ENCODE assay signal across 9 cellular contexts in genomic region chr5:36242534-36243144, GRCh38. TPM values are rescaled to one million over a fixed set of nuclear protein-coding genes. Genes with fewer than 3 reads are reported as not detected.
DNase-seq lines count a peak whose midpoint lies in the region; ATAC-seq and TF ChIP-seq lines count a peak whose summit lies in the region.
"Had no signal": no experiment of that assay in that cellular context is flagged by ENCODE, and none has a peak within 500 bp of the region (broad histone marks: within the 10 kb centered on the region; RNA-seq: fewer than 3 reads in every experiment).

No MANE protein-coding gene starts in this region.

- no peaks in the 10 kb centered on the region for H3K36me3 Mint-ChIP-seq in naive thymus-derived CD4-positive, alpha-beta T cell

- peak overlapping the region; percentile 84 to 95 (median 92) for H3K4me3 Mint-ChIP-seq in naive thymus-derived CD4-positive, alpha-beta T cell

- DNase-seq in GM12865 (ENCODE audit: low read depth) = peak; percentile 5
- no peak for DNase-seq in RWPE2 (ENCODE audit: low spot score)
- DNase-seq in naive thymus-derived CD4-positive, alpha-beta T cell = peak in 4 of 9 donors; percentile 3 to 25 (median 4)
- no peak for DNase-seq in GM03348 (ENCODE audit: low spot score)

- H3K9me3 Mint-ChIP-seq in naive thymus-derived CD4-positive, alpha-beta T cell = no peaks in the 10 kb centered on the region

- H3K4me1 ChIP-seq in RWPE2 (ENCODE audit: insufficient read depth, poor library complexity, severe bottlenecking) (peaks cover 22% of the 10 kb centered on the region), ectodermal cell (ENCODE audit: control insufficient read depth, insufficient read depth, low read length) (peaks cover 6% of the 10 kb centered on the region)
- peaks cover 12 to 14% of the 10 kb centered on the region in 2 donors for H3K4me1 ChIP-seq in naive thymus-derived CD4-positive, alpha-beta T cell (ENCODE audit: control insufficient read depth in 2 of 2, insufficient read depth in 2 of 2, low read length in 2 of 2)

- H3K4me3 ChIP-seq in GM12865 (ENCODE audit: low read depth, low read length) (peak overlapping the region; percentile 75), RWPE2 (ENCODE audit: severe bottlenecking) (peak overlapping the region; percentile 51), ectodermal cell (ENCODE audit: insufficient read depth, low read depth, low read length) (peak overlapping the region; percentile 13)
- peak overlapping the region; percentile 78 for H3K4me3 ChIP-seq in naive thymus-derived CD4-positive, alpha-beta T cell (ENCODE audit: low read length)

- H3K27ac ChIP-seq in RWPE2 (ENCODE audit: poor library complexity, severe bottlenecking) = peak overlapping the region; percentile 69
- H3K27ac ChIP-seq in ectodermal cell (ENCODE audit: insufficient read depth, low read depth, low read length, poor library complexity, severe bottlenecking) = peak overlapping the region; percentile 70
- peak overlapping the region; percentile 97 for H3K27ac ChIP-seq in naive thymus-derived CD4-positive, alpha-beta T cell (ENCODE audit: low read depth, low read length)

- POLR2A ChIA-PET in naive thymus-derived CD4-positive, alpha-beta T cell (lab: Charles Lee) = interaction anchor here (1.2 to 4.3 kb wide), 5 partner anchors 17 to 1313 kb away, joined by 3 to 35 read pairs (median 4); partner anchors contain the start of genes DNAJC21, LMBRD2, NIPBL and SKP2

- CTCF ChIA-PET in naive thymus-derived CD4-positive, alpha-beta T cell (lab: Charles Lee) = interaction anchor here (1.0 kb wide), 1 partner anchor 22 kb away, joined by 5 read pairs; no protein-coding TSS in a partner anchor

- H3K36me3 ChIP-seq in RWPE2 (ENCODE audit: low read depth) (no peaks in the 10 kb centered on the region), ectodermal cell (ENCODE audit: control insufficient read depth, insufficient read depth, low read length) (no peaks in the 10 kb centered on the region)
- H3K36me3 ChIP-seq in naive thymus-derived CD4-positive, alpha-beta T cell (ENCODE audit: control insufficient read depth in 2 of 3, insufficient read depth in 3 of 3, low read length in 3 of 3) = no peaks in the 10 kb centered on the region

- H3K4me1 Mint-ChIP-seq in naive thymus-derived CD4-positive, alpha-beta T cell = peaks cover 24 to 57% (median 51%) of the 10 kb centered on the region in 7 donors

- H3K27ac Mint-ChIP-seq in naive thymus-derived CD4-positive, alpha-beta T cell = peak overlapping the region; percentile 90 to 97 (median 95)

- H3K9me3 ChIP-seq in RWPE2 (ENCODE audit: severe bottlenecking) = no peaks in the 10 kb centered on the region
- no peaks in the 10 kb centered on the region for H3K9me3 ChIP-seq in ectodermal cell (ENCODE audit: control insufficient read depth, low read length)
- H3K9me3 ChIP-seq in naive thymus-derived CD4-positive, alpha-beta T cell (ENCODE audit: control insufficient read depth in 2 of 3, low read length in 3 of 3) = no peaks in the 10 kb centered on the region

- 75 to 78% methylated on average over 19 of the region's 19 CpGs for WGBS in ectodermal cell, 2 experiments

- ATAC-seq in RWPE2 (ENCODE audit: low read depth) = no peak
- no peak for ATAC-seq in naive thymus-derived CD4-positive, alpha-beta T cell
- ATAC-seq in GM21390 (IDR thresholded peaks at IDR 0.05; ENCODE audit: unreplicated experiment) = no peak
- no peak for ATAC-seq in GM18868 (IDR thresholded peaks at IDR 0.05; ENCODE audit: unreplicated experiment)
- ATAC-seq in GM21576 (IDR thresholded peaks at IDR 0.05; ENCODE audit: unreplicated experiment) = no peak

- intact Hi-C loops in naive thymus-derived CD4-positive, alpha-beta T cell (cut with micrococcal nuclease) = loop anchor here (1.0 to 10.0 kb wide), 13 partner anchors 90 to 1405 kb away; partner anchors contain the start of genes NUP155 (in 2 of the 2), TTC23L (in 2 of the 2), BRIX1 (in 1 of the 2) and DNAJC21 (in 1 of the 2)

- TF ChIP-seq CTCF in GM12865 (IDR thresholded peaks at IDR 0.05; ENCODE audit: insufficient read depth, low read depth, low read length, missing control alignments) (no peak), RWPE2 (IDR thresholded peaks at IDR 0.05; ENCODE audit: poor library complexity, severe bottlenecking) (no peak)

- H3K27me3 ChIP-seq in RWPE2 (ENCODE audit: insufficient read depth, poor library complexity, severe bottlenecking) (no peaks in the 10 kb centered on the region), ectodermal cell (ENCODE audit: control insufficient read depth, insufficient read depth, low read length, poor library complexity, severe bottlenecking) (no peaks in the 10 kb centered on the region)
- no peaks in the 10 kb centered on the region for H3K27me3 ChIP-seq in naive thymus-derived CD4-positive, alpha-beta T cell (ENCODE audit: control insufficient read depth in 2 of 2, insufficient read depth in 2 of 2, low read length in 2 of 2)

- peaks cover 0 to 9% (median 0%) of the 10 kb centered on the region in 5 donors for H3K27me3 Mint-ChIP-seq in naive thymus-derived CD4-positive, alpha-beta T cell

RNA-seq across cellular contexts. Expression of gene NADK2, which starts 0.9 kb away (rescaled TPM):
- polyA plus RNA-seq in ectodermal cell (2013, experiment 1 of 4) = 45.4 TPM
- 44.2 TPM for polyA plus RNA-seq in ectodermal cell (2013, experiment 2 of 4)
- 35.0 TPM for polyA plus RNA-seq in ectodermal cell (2013, experiment 3 of 4)
- polyA plus RNA-seq in ectodermal cell (2013, experiment 4 of 4) = 38.4 TPM
- 10 to 100 TPM; 11.3 to 17.8 (median 13.0) TPM for total RNA-seq in naive thymus-derived CD4-positive, alpha-beta T cell
- 1 to 10 TPM; 7.0 to 9.6 TPM for polyA plus RNA-seq in naive thymus-derived CD4-positive, alpha-beta T cell

RNA-seq across cellular contexts. Expression of gene RANBP3L, which starts 59.1 kb away (rescaled TPM):
- polyA plus RNA-seq in ectodermal cell (2013, experiment 1 of 4) = 0.22 TPM
- polyA plus RNA-seq in ectodermal cell (2013, experiment 2 of 4) = not detected
- not detected for polyA plus RNA-seq in ectodermal cell (2013, experiment 3 of 4)
- not detected for polyA plus RNA-seq in ectodermal cell (2013, experiment 4 of 4)
- total RNA-seq in naive thymus-derived CD4-positive, alpha-beta T cell = not detected
- not detected for polyA plus RNA-seq in naive thymus-derived CD4-positive, alpha-beta T cell
- total RNA-seq: SK-MEL-5 had no signal

Comparison
In these comparisons a context has a peak if more than half of its experiments do, and no peak if none do; other contexts are left out.
1. H3K4me3 ChIP-seq: peak in every context shown above with its lines; median percentile 78 in naive thymus-derived CD4-positive, alpha-beta T cell; 75 in GM12865; 51 in RWPE2; 13 in ectodermal cell.